In genomic region chr4:158236304-158237030, GRCh38 we compare ENCODE assay signal across 1 cellular context.
TF ChIP-seq lines count a peak whose summit lies in the region.

No MANE protein-coding gene starts in this region.

TF ChIP-seq in GM23338, 12 proteins besides CTCF, POLR2A, EP300 and RAD21 (continued from another document):
- TF ChIP-seq ZNF462 (CRISPR knock-in tag; IDR thresholded peaks at IDR 0.05) (no peak), EZH2 (IDR thresholded peaks at IDR 0.05; ENCODE audit: low read depth, unreplicated experiment) (no peak), ETS1 (IDR thresholded peaks at IDR 0.05) (no peak), ZNF331 (CRISPR knock-in tag; IDR thresholded peaks at IDR 0.05; ENCODE audit: low read depth) (no peak), NANOG (IDR thresholded peaks at IDR 0.05; ENCODE audit: borderline replicate concordance) (no peak), CREB1 (CRISPR knock-in tag; IDR thresholded peaks at IDR 0.05; ENCODE audit: low read depth) (no peak), STAT1 (IDR thresholded peaks at IDR 0.05; ENCODE audit: unreplicated experiment) (no peak)
